Comparison of ENCODE assay signal across 8 cellular contexts in the genomic region with DNA sequence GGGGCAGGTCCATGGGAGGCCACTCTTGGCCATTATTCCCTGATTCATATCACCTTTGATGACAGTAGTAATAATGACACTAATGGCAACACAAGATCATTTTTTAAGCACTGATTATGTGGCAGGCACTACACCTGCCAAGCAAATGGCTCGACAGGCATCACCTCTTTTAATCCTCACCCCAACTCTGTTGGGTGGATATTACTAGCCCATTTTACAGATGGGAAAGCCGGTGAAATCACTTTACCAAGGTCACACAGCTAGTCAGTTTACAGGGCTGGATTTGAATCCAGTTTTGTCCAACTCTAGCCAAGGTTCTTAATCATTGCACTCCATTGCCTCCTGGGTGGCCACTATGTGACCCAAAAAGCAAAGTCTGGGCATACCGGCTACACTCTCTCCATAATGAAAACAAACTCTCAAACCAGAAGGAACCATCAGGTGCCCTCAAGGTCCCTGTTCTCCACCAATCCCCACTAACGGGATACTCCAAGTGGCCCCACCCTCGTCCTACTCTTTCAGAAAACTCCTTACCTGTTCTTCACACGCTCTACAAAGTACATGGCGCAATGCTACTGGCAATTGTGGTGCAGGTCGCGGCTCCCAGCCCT. TPM values are rescaled to one million over a fixed set of nuclear protein-coding genes. Genes with fewer than 3 reads are reported as not detected.
A peak's percentile ranks its signal among the peaks of the same experiment; 100 is the strongest.
DNase-seq lines count a peak whose midpoint lies in the region; ATAC-seq lines count a peak whose summit lies in the region.

No MANE protein-coding gene starts in this region.

- ATAC-seq in HG03432 (IDR thresholded peaks at IDR 0.05; ENCODE audit: unreplicated experiment), result no peak
- no peak for ATAC-seq in GM19467 (IDR thresholded peaks at IDR 0.05; ENCODE audit: unreplicated experiment)

- CTCF ChIA-PET in activated CD4-positive, alpha-beta T cell treated with anti-CD3 and anti-CD28 coated beads, Interleukin-2, amount 10 ng/mL, durations not matched to agents 7 days and 5 days (lab: Charles Lee), result interaction anchor here (1.9 kb wide), 1 partner anchor 10 kb away, joined by 4 read pairs; no protein-coding TSS in a partner anchor

- H3K27me3 ChIP-seq in NT2/D1 (ENCODE audit: insufficient read depth, insufficient read length) (no peaks in the 10 kb centered on the region), mucosa of stomach (ENCODE audit: control insufficient read depth, insufficient read depth, low read length) (no peaks in the 10 kb centered on the region)

- H3K9ac ChIP-seq in NT2/D1 (ENCODE audit: insufficient read length, low read depth) (peak overlapping the region; percentile 92), mucosa of stomach (ENCODE audit: low read length) (peak overlapping the region; percentile 83)

- no peaks in the 10 kb centered on the region for H3K27me3 Mint-ChIP-seq in activated CD4-positive, alpha-beta T cell treated with anti-CD3 and anti-CD28 coated beads, Interleukin-2, amount 10 ng/mL, durations not matched to agents 7 days and 5 days
- no peaks in the 10 kb centered on the region for H3K27me3 Mint-ChIP-seq in dendritic cell treated with granulocyte-macrophage colony-stimulating factor and Interleukin-4, amounts not matched to agents 40 ng/mL and 50 ng/mL, for 4 days

- no peaks in the 10 kb centered on the region for H3K4me1 ChIP-seq in NT2/D1 (ENCODE audit: insufficient read depth, insufficient read length)
- H3K4me1 ChIP-seq in mucosa of stomach (ENCODE audit: control insufficient read depth, insufficient read depth, low read length), result peaks cover 16% of the 10 kb centered on the region

- peaks cover 65% of the 10 kb centered on the region for H3K4me1 Mint-ChIP-seq in activated CD4-positive, alpha-beta T cell treated with anti-CD3 and anti-CD28 coated beads, Interleukin-2, amount 10 ng/mL, durations not matched to agents 7 days and 5 days
- H3K4me1 Mint-ChIP-seq in dendritic cell treated with granulocyte-macrophage colony-stimulating factor and Interleukin-4, amounts not matched to agents 40 ng/mL and 50 ng/mL, for 4 days (ENCODE audit: low read depth), result peaks cover 24% of the 10 kb centered on the region

- peak; percentile 15 for DNase-seq in activated CD4-positive, alpha-beta T cell treated with anti-CD3 and anti-CD28 coated beads, Interleukin-2, amount 10 ng/mL, durations not matched to agents 7 days and 5 days
- DNase-seq in activated CD4-positive, alpha-beta T cell treated with anti-CD3 and anti-CD28 coated beads for 4 hours, result no peak
- no peak for DNase-seq in NT2/D1 (ENCODE audit: low read depth, low spot score)
- no peak for DNase-seq in SHP77 (lab: John Stamatoyannopoulos, UW)

- H3K9me3 Mint-ChIP-seq in activated CD4-positive, alpha-beta T cell treated with anti-CD3 and anti-CD28 coated beads, Interleukin-2, amount 10 ng/mL, durations not matched to agents 7 days and 5 days, result peaks cover 9% of the 10 kb centered on the region
- no peaks in the 10 kb centered on the region for H3K9me3 Mint-ChIP-seq in dendritic cell treated with granulocyte-macrophage colony-stimulating factor and Interleukin-4, amounts not matched to agents 40 ng/mL and 50 ng/mL, for 4 days

- peak overlapping the region; percentile 97 for H3K4me3 Mint-ChIP-seq in activated CD4-positive, alpha-beta T cell treated with anti-CD3 and anti-CD28 coated beads, Interleukin-2, amount 10 ng/mL, durations not matched to agents 7 days and 5 days
- peak overlapping the region; percentile 98 for H3K4me3 Mint-ChIP-seq in dendritic cell treated with granulocyte-macrophage colony-stimulating factor and Interleukin-4, amounts not matched to agents 40 ng/mL and 50 ng/mL, for 4 days

- intact Hi-C loops in dendritic cell treated with granulocyte-macrophage colony-stimulating factor and Interleukin-4, amounts not matched to agents 40 ng/mL and 50 ng/mL, for 4 days (cut with micrococcal nuclease), result no loop called here

- H3K4me3 ChIP-seq in NT2/D1 (ENCODE audit: insufficient read length, low read depth) (peak overlapping the region; percentile 83), mucosa of stomach (ENCODE audit: low read length) (peak overlapping the region; percentile 75)

- H3K27ac Mint-ChIP-seq in activated CD4-positive, alpha-beta T cell treated with anti-CD3 and anti-CD28 coated beads, Interleukin-2, amount 10 ng/mL, durations not matched to agents 7 days and 5 days, result peak overlapping the region; percentile 97
- peak overlapping the region; percentile 89 for H3K27ac Mint-ChIP-seq in dendritic cell treated with granulocyte-macrophage colony-stimulating factor and Interleukin-4, amounts not matched to agents 40 ng/mL and 50 ng/mL, for 4 days

- POLR2A ChIA-PET in activated CD4-positive, alpha-beta T cell treated with anti-CD3 and anti-CD28 coated beads, Interleukin-2, amount 10 ng/mL, durations not matched to agents 7 days and 5 days (lab: Charles Lee), result no interaction called here

- peaks cover 39% of the 10 kb centered on the region for H3K36me3 Mint-ChIP-seq in activated CD4-positive, alpha-beta T cell treated with anti-CD3 and anti-CD28 coated beads, Interleukin-2, amount 10 ng/mL, durations not matched to agents 7 days and 5 days (ENCODE audit: low read depth)
- peaks cover 23% of the 10 kb centered on the region for H3K36me3 Mint-ChIP-seq in dendritic cell treated with granulocyte-macrophage colony-stimulating factor and Interleukin-4, amounts not matched to agents 40 ng/mL and 50 ng/mL, for 4 days (ENCODE audit: low read depth)

- no peaks in the 10 kb centered on the region for H3K9me3 ChIP-seq in NT2/D1 (ENCODE audit: insufficient read depth, low read length)
- H3K9me3 ChIP-seq in mucosa of stomach (ENCODE audit: control insufficient read depth, low read length), result no peaks in the 10 kb centered on the region

- peaks cover 20% of the 10 kb centered on the region for H3K36me3 ChIP-seq in NT2/D1 (ENCODE audit: insufficient read depth, insufficient read length, low read length)
- H3K36me3 ChIP-seq in mucosa of stomach (ENCODE audit: control insufficient read depth, insufficient read depth, low read length), result no peaks in the 10 kb centered on the region

RNA-seq across cellular contexts. Expression of a gene that starts 0.7 kb away (rescaled TPM):
- 100 to 1,000 TPM; 103 to 105 TPM for total RNA-seq in activated CD4-positive, alpha-beta T cell treated with anti-CD3 and anti-CD28 coated beads, Interleukin-2, amount 10 ng/mL, durations not matched to agents 7 days and 5 days
